In the genomic region with DNA sequence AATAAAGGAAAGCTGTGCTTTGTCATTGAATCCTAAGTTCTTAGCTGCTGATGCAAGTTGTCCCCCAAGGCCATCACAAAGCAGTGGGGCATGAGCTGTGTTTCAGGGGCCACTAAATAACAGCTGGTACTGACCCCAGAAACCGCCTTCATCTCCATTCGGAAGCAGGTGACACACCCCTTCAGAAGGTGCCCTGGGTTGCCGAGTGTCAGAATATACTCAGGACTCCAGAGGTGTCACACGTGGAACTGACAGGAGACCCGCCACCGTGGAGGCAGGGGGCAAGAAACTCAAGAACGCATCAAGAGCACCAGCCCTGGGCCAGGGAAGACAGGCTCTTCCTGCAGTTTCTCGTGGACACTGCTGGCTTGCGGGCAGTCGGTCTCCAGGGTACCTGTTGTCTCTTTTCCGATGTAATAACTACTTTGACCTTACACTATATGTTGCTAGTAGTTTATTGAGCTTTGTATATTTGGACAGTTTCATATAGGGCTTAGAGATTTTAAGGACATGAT, we compare ENCODE assay signal across 20 cellular contexts.
"Had no signal": no experiment of that assay in that cellular context is flagged by ENCODE, and none has a peak within 500 bp of the region (broad histone marks: within the 10 kb centered on the region; RNA-seq: fewer than 3 reads in every experiment).

No MANE protein-coding gene starts in this region.

- H3K27me3 ChIP-seq: colonic mucosa, heart left ventricle, neutrophil, ovary, testis, tibial nerve had no signal

- H3K9me3 Mint-ChIP-seq: naive thymus-derived CD8-positive, alpha-beta T cell; stimulated activated effector memory CD8-positive, alpha-beta T cell treated with anti-CD3 and anti-CD28 coated beads, Interleukin-12 subunit alpha, Interleukin-12 subunit beta, amount 100 ng/mL, for 72 hours had no signal

- H3K4me1 Mint-ChIP-seq: stimulated activated effector memory CD8-positive, alpha-beta T cell treated with anti-CD3 and anti-CD28 coated beads, Interleukin-12 subunit alpha, Interleukin-12 subunit beta, amount 100 ng/mL, for 72 hours had no signal

- H3K27me3 Mint-ChIP-seq: naive thymus-derived CD8-positive, alpha-beta T cell; progenitor cell of endocrine pancreas had no signal

- DNase-seq: cerebellar nuclear complex; colonic mucosa; effector CD8-positive, alpha-beta T cell; foreskin melanocyte; heart left ventricle; hippocampal formation; left colon; left ventricle myocardium superior; mucosa of descending colon; naive thymus-derived CD8-positive, alpha-beta T cell; ovary; right cardiac atrium; stimulated activated CD4-positive, alpha-beta T cell treated with anti-CD3 and anti-CD28 coated beads, Interleukin-2, amount 100 ng/mL, for 48 hours; stimulated activated naive CD8-positive, alpha-beta T cell treated with anti-CD3 and anti-CD28 coated beads, Interleukin-15, Interleukin-2, amounts not matched to agents 100 U/mL and 50 U/mL, for 24 hours; testis had no signal

- H3K4me3 ChIP-seq: colonic mucosa, heart left ventricle, mucosa of descending colon, ovary, smooth muscle cell, testis, tibial nerve had no signal

- H3K27ac ChIP-seq: colonic mucosa, heart left ventricle, neutrophil, ovary, testis, tibial nerve had no signal

- H3K4me3 Mint-ChIP-seq: naive thymus-derived CD8-positive, alpha-beta T cell; stimulated activated effector memory CD8-positive, alpha-beta T cell treated with anti-CD3 and anti-CD28 coated beads, Interleukin-12 subunit alpha, Interleukin-12 subunit beta, amount 100 ng/mL, for 72 hours had no signal

- H3K27ac Mint-ChIP-seq: stimulated activated effector memory CD8-positive, alpha-beta T cell treated with anti-CD3 and anti-CD28 coated beads, Interleukin-12 subunit alpha, Interleukin-12 subunit beta, amount 100 ng/mL, for 72 hours had no signal

- H3K4me1 ChIP-seq: colonic mucosa, testis had no signal

- H3K36me3 ChIP-seq: ovary had no signal

- H3K9me3 ChIP-seq: colonic mucosa, heart left ventricle, mucosa of descending colon, neutrophil, ovary, testis, tibial nerve had no signal
